8 cellular contexts compared by ENCODE assay signal in genomic region chr16:85029413-85029794, GRCh38. TPM values are rescaled to one million over a fixed set of nuclear protein-coding genes. Genes with fewer than 3 reads are reported as not detected.
DNase-seq lines count a peak whose midpoint lies in the region; TF ChIP-seq lines count a peak whose summit lies in the region.

No MANE protein-coding gene starts in this region.

- H3K4me3 ChIP-seq in SK-N-SH (ENCODE audit: low read depth in 2 of 2, low read length in 1 of 2), result peak overlapping the region; percentile 63 to 78; a peak in 3 of 4 replicates
- H3K4me3 ChIP-seq in stomach smooth muscle (ENCODE audit: low read length in 2 of 2), result peak overlapping the region; percentile 63 to 86

- peaks cover 7% of the 10 kb centered on the region; the same call in 1 of the 2 replicates for H3K79me2 ChIP-seq in SK-N-SH (ENCODE audit: insufficient read depth)

- peak; percentile 26 for DNase-seq in NCI-H82 (lab: John Stamatoyannopoulos, UW)
- DNase-seq in NCI-H82 treated with DMSO at 0.1 percent for 48 hours (lab: John Stamatoyannopoulos, UW; ENCODE audit: unreplicated experiment), result no peak
- DNase-seq in SK-N-SH, result peak; percentile 45
- peak; percentile 26 for DNase-seq in amniotic stem cell (lab: John Stamatoyannopoulos, UW)
- no peak for DNase-seq in mesothelial cell of epicardium (ENCODE audit: low spot score in 2 of 2, unreplicated experiment in 2 of 2)
- DNase-seq in NCI-H1436 (lab: John Stamatoyannopoulos, UW), result no peak
- DNase-seq in NCI-H187 (lab: John Stamatoyannopoulos, UW), result no peak

- H3K4me1 ChIP-seq in SK-N-SH (ENCODE audit: control insufficient read depth in 1 of 2, insufficient read depth in 2 of 2, low read depth in 1 of 2, low read length in 1 of 2), result peaks cover 15 to 20% of the 10 kb centered on the region in 2 experiments
- peaks cover 25% of the 10 kb centered on the region for H3K4me1 ChIP-seq in stomach smooth muscle (ENCODE audit: control insufficient read depth, insufficient read depth, low read length)

- H3K4me2 ChIP-seq in SK-N-SH, result peak overlapping the region; percentile 97

- peak overlapping the region in 1 of 2 experiments; percentile 84; a peak in 2 of 4 replicates for H3K27ac ChIP-seq in SK-N-SH (ENCODE audit: low read depth in 2 of 2, low read length in 1 of 2)
- H3K27ac ChIP-seq in stomach smooth muscle (ENCODE audit: low read length), result no peak overlapping the region

- H3K9ac ChIP-seq in SK-N-SH (peak overlapping the region; percentile 85; the same call in 1 of the 2 replicates), stomach smooth muscle (ENCODE audit: low read length in 2 of 2) (no peak overlapping the region)

- no peaks in the 10 kb centered on the region for H3K27me3 ChIP-seq in SK-N-SH (ENCODE audit: insufficient read depth)
- H3K27me3 ChIP-seq in stomach smooth muscle (ENCODE audit: control insufficient read depth in 1 of 2, insufficient read depth in 2 of 2, low read length in 2 of 2), result no peaks in the 10 kb centered on the region

- H3K9me3 ChIP-seq in SK-N-SH (no peaks in the 10 kb centered on the region), stomach smooth muscle (ENCODE audit: control insufficient read depth in 2 of 2, low read length in 2 of 2) (no peaks in the 10 kb centered on the region)

- no peaks in the 10 kb centered on the region for H3K36me3 Mint-ChIP-seq in mesothelial cell of epicardium

- no peak overlapping the region for H3K27ac Mint-ChIP-seq in mesothelial cell of epicardium

- POLR2A ChIA-PET in SK-N-SH (lab: Yijun Ruan, JAX), result no interaction called here

- CTCF ChIA-PET in SK-N-SH (lab: Yijun Ruan, JAX), result interaction anchor here (1.8 kb wide), 1 partner anchor 11 kb away, joined by 4 read pairs; no protein-coding TSS in a partner anchor

- H3K9me3 Mint-ChIP-seq in mesothelial cell of epicardium, result no peaks in the 10 kb centered on the region

- H4K20me1 ChIP-seq in SK-N-SH (ENCODE audit: insufficient read depth), result no peaks in the 10 kb centered on the region

- H3K27me3 Mint-ChIP-seq in mesothelial cell of epicardium (ENCODE audit: low read depth), result peaks cover 10% of the 10 kb centered on the region

- H2AFZ ChIP-seq in SK-N-SH (ENCODE audit: low read depth), result peak overlapping the region; percentile 37; the same call in 1 of the 2 replicates

- H3F3A ChIP-seq in SK-N-SH (replicated peaks; ENCODE audit: insufficient read depth), result peaks cover 23% of the 10 kb centered on the region

- no peak for TF ChIP-seq RAD21 in SK-N-SH (IDR thresholded peaks at IDR 0.05; ENCODE audit: low read length)

- 4% methylated on average over 5 of the region's 5 CpGs for WGBS in SK-N-SH (ENCODE audit: low lambda C conversion rate)

- H3K4me3 Mint-ChIP-seq in mesothelial cell of epicardium, result peak overlapping the region; percentile 70

- TF ChIP-seq EP300 in SK-N-SH (IDR thresholded peaks at IDR 0.05; ENCODE audit: borderline replicate concordance in 1 of 2, low read depth in 1 of 2, low read length in 1 of 2), result no peak

- peaks cover 32% of the 10 kb centered on the region for H3K4me1 Mint-ChIP-seq in mesothelial cell of epicardium

- TF ChIP-seq CTCF in SK-N-SH (IDR thresholded peaks at IDR 0.05) (no peak), mesothelial cell of epicardium (IDR thresholded peaks at IDR 0.05; ENCODE audit: unreplicated experiment) (no peak)

- no peaks in the 10 kb centered on the region for H3K36me3 ChIP-seq in SK-N-SH (replicated peaks in 1 of 2; ENCODE audit: control insufficient read depth in 1 of 2, insufficient read depth in 2 of 2, low read length in 1 of 2)
- H3K36me3 ChIP-seq in stomach smooth muscle (ENCODE audit: control insufficient read depth in 2 of 2, insufficient read depth in 2 of 2, low read length in 2 of 2), result peaks cover 6 to 8% of the 10 kb centered on the region in 2 donors

- H3K9me2 ChIP-seq in SK-N-SH, result no peaks in the 10 kb centered on the region

TF ChIP-seq in SK-N-SH, 30 proteins besides CTCF, POLR2A, EP300 and RAD21:
- TF ChIP-seq FOSL2 (IDR thresholded peaks at IDR 0.05; ENCODE audit: borderline replicate concordance, low read depth), result peak; percentile 83
- no peak for TF ChIP-seq FOXJ3 (CRISPR knock-in tag; IDR thresholded peaks at IDR 0.05)
- TF ChIP-seq SIN3A (IDR thresholded peaks at IDR 0.05; ENCODE audit: borderline replicate concordance, low read depth, low read length), result no peak
- TF ChIP-seq RXRA (IDR thresholded peaks at IDR 0.05; ENCODE audit: borderline replicate concordance, low read depth), result no peak
- TF ChIP-seq MEF2A (IDR thresholded peaks at IDR 0.05; ENCODE audit: borderline replicate concordance, low read depth), result no peak
- no peak for TF ChIP-seq IRF3 (IDR thresholded peaks at IDR 0.05; ENCODE audit: low read depth, low read length)
- peak; percentile 54; the same call in 1 of the 2 replicates for TF ChIP-seq JUND (IDR thresholded peaks at IDR 0.05)
- TF ChIP-seq USF2 (IDR thresholded peaks at IDR 0.05; ENCODE audit: borderline replicate concordance, low read depth, low read length), result no peak
- TF ChIP-seq ZBTB33 (IDR thresholded peaks at IDR 0.05; ENCODE audit: borderline replicate concordance, low read depth), result no peak
- TF ChIP-seq MXI1 (IDR thresholded peaks at IDR 0.05; ENCODE audit: low read depth, low read length), result no peak
- TF ChIP-seq POLR2AphosphoS5 (IDR thresholded peaks at IDR 0.05; ENCODE audit: low read depth, low read length), result no peak

RNA-seq across cellular contexts. Expression of gene KIAA0513, which starts 1.8 kb away (rescaled TPM):
- polyA plus RNA-seq in SK-N-SH (2012; rRNA removed), result 4.8 and 6.5 TPM in 2 replicates
- 2.8 and 3.9 TPM in 2 replicates for polyA plus RNA-seq in SK-N-SH (2012; cell fraction: cytosol; rRNA removed)
- polyA plus RNA-seq in SK-N-SH (2012; cell fraction: nucleus; rRNA removed), result 6.8 and 7.4 TPM in 2 replicates
- 6.0 to 7.5 TPM (median 6.8 TPM) in 3 replicates for total RNA-seq in mesothelial cell of epicardium

RNA-seq across cellular contexts. Expression of gene ZDHHC7, which starts 18.1 kb away (rescaled TPM):
- polyA plus RNA-seq in SK-N-SH (2012; rRNA removed), result 69.3 and 114 TPM in 2 replicates
- 65.1 and 80.3 TPM in 2 replicates for polyA plus RNA-seq in SK-N-SH (2012; cell fraction: cytosol; rRNA removed)
- 62.2 and 73.3 TPM in 2 replicates for polyA plus RNA-seq in SK-N-SH (2012; cell fraction: nucleus; rRNA removed)
- 45.4 to 47.9 TPM (median 45.7 TPM) in 3 replicates for total RNA-seq in mesothelial cell of epicardium

Comparison
In these comparisons a context has a peak if more than half of its experiments do, and no peak if none do; other contexts are left out.
1. DNase-seq: peak in NCI-H82 (single experiment), SK-N-SH (single experiment) and amniotic stem cell (single experiment); none in NCI-H82 treated with DMSO at 0.1 percent for 48 hours (single experiment), mesothelial cell of epicardium (0 of 2), NCI-H1436 (single experiment) and NCI-H187 (0 of 2).